1 cellular context compared by ENCODE assay signal in genomic region chr19:18118420-18119242, GRCh38.
TF ChIP-seq lines count a peak whose summit lies in the region.

No MANE protein-coding gene starts in this region.

TF ChIP-seq in K562, 482 proteins besides CTCF, POLR2A, EP300 and RAD21 (continued from another document):
- TF ChIP-seq MYC (IDR thresholded peaks at IDR 0.05; ENCODE audit: low read depth, low read length) (no peak), MYC (CRISPR knock-in tag; IDR thresholded peaks at IDR 0.05; ENCODE audit: borderline replicate concordance, low read depth) (0 out of 2 replicates have a peak, but pooled peaks have one; percentile 55), MEIS2 (IDR thresholded peaks at IDR 0.05; ENCODE audit: partially characterized antibody) (peak; percentile 1), ZNF75A (CRISPR knock-in tag; IDR thresholded peaks at IDR 0.05) (no peak), ATF7 (IDR thresholded peaks at IDR 0.05) (no peak), NFE2 (IDR thresholded peaks at IDR 0.05; ENCODE audit: low read depth) (no peak), HDAC2 (IDR thresholded peaks at IDR 0.05) (peak; percentile 65; the same call in 1 of the 2 replicates), AFF1 (IDR thresholded peaks at IDR 0.05; ENCODE audit: low read depth in 1 of 2, partially characterized antibody in 2 of 2) (no peak), ZNF830 (CRISPR knock-in tag; IDR thresholded peaks at IDR 0.05) (no peak), SIRT6 (IDR thresholded peaks at IDR 0.05; ENCODE audit: low read depth, low read length) (no peak), TAF9B (IDR thresholded peaks at IDR 0.05; ENCODE audit: partially characterized antibody) (no peak), E2F4 (CRISPR knock-in tag; IDR thresholded peaks at IDR 0.05; ENCODE audit: low read depth) (no peak), VEZF1 (CRISPR knock-in tag; IDR thresholded peaks at IDR 0.05) (no peak), TCF3 (CRISPR knock-in tag; IDR thresholded peaks at IDR 0.05) (no peak), SOX6 (IDR thresholded peaks at IDR 0.05) (no peak), PTBP1 (IDR thresholded peaks at IDR 0.05; ENCODE audit: low read depth, low read length) (peak; percentile 94)
- TF ChIP-seq, protein P1, sequence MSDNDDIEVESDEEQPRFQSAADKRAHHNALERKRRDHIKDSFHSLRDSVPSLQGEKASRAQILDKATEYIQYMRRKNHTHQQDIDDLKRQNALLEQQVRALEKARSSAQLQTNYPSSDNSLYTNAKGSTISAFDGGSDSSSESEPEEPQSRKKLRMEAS (CRISPR knock-in tag; IDR thresholded peaks at IDR 0.05): 0 out of 2 replicates have a peak, but pooled peaks have one; percentile 33
TF ChIP-seq in K562: peak in this region for 14.
